1 cellular context compared by ENCODE assay signal in genomic region chr12:92769124-92769901, GRCh38.
TF ChIP-seq lines count a peak whose summit lies in the region.

No MANE protein-coding gene starts in this region.

TF ChIP-seq in GM12878, 131 proteins besides CTCF, POLR2A, EP300 and RAD21 (continued from another document):
- TF ChIP-seq, protein P1, sequence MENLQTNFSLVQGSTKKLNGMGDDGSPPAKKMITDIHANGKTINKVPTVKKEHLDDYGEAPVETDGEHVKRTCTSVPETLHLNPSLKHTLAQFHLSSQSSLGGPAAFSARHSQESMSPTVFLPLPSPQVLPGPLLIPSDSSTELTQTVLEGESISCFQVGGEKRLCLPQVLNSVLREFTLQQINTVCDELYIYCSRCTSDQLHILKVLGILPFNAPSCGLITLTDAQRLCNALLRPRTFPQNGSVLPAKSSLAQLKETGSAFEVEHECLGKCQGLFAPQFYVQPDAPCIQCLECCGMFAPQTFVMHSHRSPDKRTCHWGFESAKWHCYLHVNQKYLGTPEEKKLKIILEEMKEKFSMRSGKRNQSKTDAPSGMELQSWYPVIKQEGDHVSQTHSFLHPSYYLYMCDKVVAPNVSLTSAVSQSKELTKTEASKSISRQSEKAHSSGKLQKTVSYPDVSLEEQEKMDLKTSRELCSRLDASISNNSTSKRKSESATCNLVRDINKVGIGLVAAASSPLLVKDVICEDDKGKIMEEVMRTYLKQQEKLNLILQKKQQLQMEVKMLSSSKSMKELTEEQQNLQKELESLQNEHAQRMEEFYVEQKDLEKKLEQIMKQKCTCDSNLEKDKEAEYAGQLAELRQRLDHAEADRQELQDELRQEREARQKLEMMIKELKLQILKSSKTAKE (IDR thresholded peaks at IDR 0.05; ENCODE audit: low read depth, poor library complexity, severe bottlenecking): peak; percentile 47
- TF ChIP-seq STAT3 (IDR thresholded peaks at IDR 0.05; ENCODE audit: low read depth, low read length): no peak
- no peak for TF ChIP-seq RBBP5 (conservative IDR thresholded peaks at IDR 0.05)
- 0 out of 2 replicates have a peak, but pooled peaks have one; percentile 38 for TF ChIP-seq PML (IDR thresholded peaks at IDR 0.05; ENCODE audit: low read length)
- TF ChIP-seq POLR2AphosphoS5 (IDR thresholded peaks at IDR 0.05; ENCODE audit: low read length): no peak
- TF ChIP-seq BRCA1 (IDR thresholded peaks at IDR 0.05; ENCODE audit: low read depth, low read length): no peak
- peak; percentile 81 for TF ChIP-seq MEF2B (IDR thresholded peaks at IDR 0.05; ENCODE audit: partially characterized antibody, poor library complexity, severe bottlenecking)
- no peak for TF ChIP-seq GABPA (IDR thresholded peaks at IDR 0.05; ENCODE audit: low read depth)
- TF ChIP-seq EED (IDR thresholded peaks at IDR 0.05; ENCODE audit: low read depth): peak; percentile 23; the same call in 1 of the 2 replicates
- TF ChIP-seq MEF2A (IDR thresholded peaks at IDR 0.05; ENCODE audit: insufficient read depth, low read depth, low read length): peak; percentile 88
- TF ChIP-seq ETV6 (conservative IDR thresholded peaks at IDR 0.05 in 1 of 2, IDR thresholded peaks at IDR 0.05 in 1 of 2; ENCODE audit: borderline replicate concordance in 1 of 2, low read depth in 1 of 2): no peak
- TF ChIP-seq REST (IDR thresholded peaks at IDR 0.05; ENCODE audit: low read depth, low read length): no peak
- TF ChIP-seq, protein P2, sequence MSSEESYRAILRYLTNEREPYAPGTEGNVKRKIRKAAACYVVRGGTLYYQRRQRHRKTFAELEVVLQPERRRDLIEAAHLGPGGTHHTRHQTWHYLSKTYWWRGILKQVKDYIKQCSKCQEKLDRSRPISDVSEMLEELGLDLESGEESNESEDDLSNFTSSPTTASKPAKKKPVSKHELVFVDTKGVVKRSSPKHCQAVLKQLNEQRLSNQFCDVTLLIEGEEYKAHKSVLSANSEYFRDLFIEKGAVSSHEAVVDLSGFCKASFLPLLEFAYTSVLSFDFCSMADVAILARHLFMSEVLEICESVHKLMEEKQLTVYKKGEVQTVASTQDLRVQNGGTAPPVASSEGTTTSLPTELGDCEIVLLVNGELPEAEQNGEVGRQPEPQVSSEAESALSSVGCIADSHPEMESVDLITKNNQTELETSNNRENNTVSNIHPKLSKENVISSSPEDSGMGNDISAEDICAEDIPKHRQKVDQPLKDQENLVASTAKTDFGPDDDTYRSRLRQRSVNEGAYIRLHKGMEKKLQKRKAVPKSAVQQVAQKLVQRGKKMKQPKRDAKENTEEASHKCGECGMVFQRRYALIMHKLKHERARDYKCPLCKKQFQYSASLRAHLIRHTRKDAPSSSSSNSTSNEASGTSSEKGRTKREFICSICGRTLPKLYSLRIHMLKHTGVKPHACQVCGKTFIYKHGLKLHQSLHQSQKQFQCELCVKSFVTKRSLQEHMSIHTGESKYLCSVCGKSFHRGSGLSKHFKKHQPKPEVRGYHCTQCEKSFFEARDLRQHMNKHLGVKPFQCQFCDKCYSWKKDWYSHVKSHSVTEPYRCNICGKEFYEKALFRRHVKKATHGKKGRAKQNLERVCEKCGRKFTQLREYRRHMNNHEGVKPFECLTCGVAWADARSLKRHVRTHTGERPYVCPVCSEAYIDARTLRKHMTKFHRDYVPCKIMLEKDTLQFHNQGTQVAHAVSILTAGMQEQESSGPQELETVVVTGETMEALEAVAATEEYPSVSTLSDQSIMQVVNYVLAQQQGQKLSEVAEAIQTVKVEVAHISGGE (CRISPR knock-in tag; IDR thresholded peaks at IDR 0.05): no peak
- no peak for TF ChIP-seq SREBF2 (IDR thresholded peaks at IDR 0.05; ENCODE audit: low read length)
- TF ChIP-seq ZBTB33 (IDR thresholded peaks at IDR 0.05): no peak
- no peak for TF ChIP-seq NFYA (IDR thresholded peaks at IDR 0.05; ENCODE audit: borderline replicate concordance, low read depth, low read length)
- TF ChIP-seq, protein P3, sequence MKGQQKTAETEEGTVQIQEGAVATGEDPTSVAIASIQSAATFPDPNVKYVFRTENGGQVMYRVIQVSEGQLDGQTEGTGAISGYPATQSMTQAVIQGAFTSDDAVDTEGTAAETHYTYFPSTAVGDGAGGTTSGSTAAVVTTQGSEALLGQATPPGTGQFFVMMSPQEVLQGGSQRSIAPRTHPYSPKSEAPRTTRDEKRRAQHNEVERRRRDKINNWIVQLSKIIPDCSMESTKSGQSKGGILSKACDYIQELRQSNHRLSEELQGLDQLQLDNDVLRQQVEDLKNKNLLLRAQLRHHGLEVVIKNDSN (IDR thresholded peaks at IDR 0.05; ENCODE audit: borderline replicate concordance, extremely low read length, insufficient read depth, low read depth, low read length): no peak
- TF ChIP-seq, protein P4, sequence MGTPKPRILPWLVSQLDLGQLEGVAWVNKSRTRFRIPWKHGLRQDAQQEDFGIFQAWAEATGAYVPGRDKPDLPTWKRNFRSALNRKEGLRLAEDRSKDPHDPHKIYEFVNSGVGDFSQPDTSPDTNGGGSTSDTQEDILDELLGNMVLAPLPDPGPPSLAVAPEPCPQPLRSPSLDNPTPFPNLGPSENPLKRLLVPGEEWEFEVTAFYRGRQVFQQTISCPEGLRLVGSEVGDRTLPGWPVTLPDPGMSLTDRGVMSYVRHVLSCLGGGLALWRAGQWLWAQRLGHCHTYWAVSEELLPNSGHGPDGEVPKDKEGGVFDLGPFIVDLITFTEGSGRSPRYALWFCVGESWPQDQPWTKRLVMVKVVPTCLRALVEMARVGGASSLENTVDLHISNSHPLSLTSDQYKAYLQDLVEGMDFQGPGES (IDR thresholded peaks at IDR 0.05): no peak
